1 cellular context compared by ENCODE assay signal in genomic region chr13:36999054-36999927, GRCh38.
TF ChIP-seq lines count a peak whose summit lies in the region.

Gene ALG5 (minus strand): TSS chr13:36999340. CDS start chr13:36999300, 40 bp downstream.

TF ChIP-seq in WTC11, 78 proteins besides CTCF, POLR2A, EP300 and RAD21 (continued from another document and continues in another):
- TF ChIP-seq PRDM15 (CRISPR knock-in tag; IDR thresholded peaks at IDR 0.05): no peak
- no peak for TF ChIP-seq HMGA2 (CRISPR knock-in tag; IDR thresholded peaks at IDR 0.05)
- no peak for TF ChIP-seq USF1 (CRISPR knock-in tag; IDR thresholded peaks at IDR 0.05)
- TF ChIP-seq NR1H2 (CRISPR knock-in tag; IDR thresholded peaks at IDR 0.05): no peak
- no peak for TF ChIP-seq ZNF512 (CRISPR knock-in tag; IDR thresholded peaks at IDR 0.05; ENCODE audit: borderline replicate concordance)
- TF ChIP-seq SMAD3 (CRISPR knock-in tag; IDR thresholded peaks at IDR 0.05; ENCODE audit: borderline replicate concordance): no peak
- TF ChIP-seq USF2 (CRISPR knock-in tag; IDR thresholded peaks at IDR 0.05): no peak
- TF ChIP-seq HMGXB4 (CRISPR knock-in tag; IDR thresholded peaks at IDR 0.05): peak; percentile 96
- TF ChIP-seq ESRRA (CRISPR knock-in tag; IDR thresholded peaks at IDR 0.05; ENCODE audit: borderline replicate concordance): peak; percentile 86
- TF ChIP-seq FOXP1 (CRISPR knock-in tag; IDR thresholded peaks at IDR 0.05; ENCODE audit: borderline replicate concordance): peak; percentile 83
- TF ChIP-seq SP1 (CRISPR knock-in tag; conservative IDR thresholded peaks at IDR 0.05): peak; percentile 91
- TF ChIP-seq IRF2 (CRISPR knock-in tag; IDR thresholded peaks at IDR 0.05; ENCODE audit: borderline replicate concordance, low read depth): no peak
- TF ChIP-seq ZNF121 (CRISPR knock-in tag; IDR thresholded peaks at IDR 0.05): no peak
- TF ChIP-seq MXD4 (CRISPR knock-in tag; IDR thresholded peaks at IDR 0.05; ENCODE audit: borderline replicate concordance): no peak
- TF ChIP-seq E2F4 (CRISPR knock-in tag; IDR thresholded peaks at IDR 0.05; ENCODE audit: borderline replicate concordance, low read depth): peak; percentile 79; the same call in 1 of the 2 replicates
- peak; percentile 78; the same call in 1 of the 2 replicates for TF ChIP-seq ZNF232 (CRISPR knock-in tag; IDR thresholded peaks at IDR 0.05)
- TF ChIP-seq ETV6 (CRISPR knock-in tag; IDR thresholded peaks at IDR 0.05): no peak; the same call in 1 of the 2 replicates
- TF ChIP-seq ATF6 (CRISPR knock-in tag; IDR thresholded peaks at IDR 0.05): no peak
- TF ChIP-seq ZNF423 (CRISPR knock-in tag; IDR thresholded peaks at IDR 0.05): no peak
- TF ChIP-seq KAT7 (CRISPR knock-in tag; IDR thresholded peaks at IDR 0.05; ENCODE audit: borderline replicate concordance): 0 out of 2 replicates have a peak, but pooled peaks have one; percentile 75
- no peak for TF ChIP-seq IRF1 (CRISPR knock-in tag; IDR thresholded peaks at IDR 0.05)
- no peak for TF ChIP-seq TCF7 (CRISPR knock-in tag; IDR thresholded peaks at IDR 0.05; ENCODE audit: low read depth)
- no peak for TF ChIP-seq ZNF671 (CRISPR knock-in tag; IDR thresholded peaks at IDR 0.05)
- peak; percentile 27; the same call in 1 of the 2 replicates for TF ChIP-seq RELA (CRISPR knock-in tag; IDR thresholded peaks at IDR 0.05; ENCODE audit: borderline replicate concordance)
- no peak for TF ChIP-seq ZSCAN18 (CRISPR knock-in tag; IDR thresholded peaks at IDR 0.05)
- peak; percentile 71; the same call in 1 of the 2 replicates for TF ChIP-seq MYBL2 (CRISPR knock-in tag; IDR thresholded peaks at IDR 0.05)
- TF ChIP-seq ZNF138 (CRISPR knock-in tag; conservative IDR thresholded peaks at IDR 0.05): 0 out of 2 replicates have a peak, but pooled peaks have one; percentile 48
- 0 out of 2 replicates have a peak, but pooled peaks have one; percentile 36 for TF ChIP-seq TP53 (CRISPR knock-in tag; IDR thresholded peaks at IDR 0.05)
- TF ChIP-seq CREM (CRISPR knock-in tag; IDR thresholded peaks at IDR 0.05): peak; percentile 75; the same call in 1 of the 2 replicates
- no peak for TF ChIP-seq ZNF263 (CRISPR knock-in tag; IDR thresholded peaks at IDR 0.05; ENCODE audit: low read depth)
- peak; percentile 48 for TF ChIP-seq TEAD1 (CRISPR knock-in tag; IDR thresholded peaks at IDR 0.05)
- TF ChIP-seq NFYB (CRISPR knock-in tag; conservative IDR thresholded peaks at IDR 0.05; ENCODE audit: low read depth): peak; percentile 61
- TF ChIP-seq FOXP4 (CRISPR knock-in tag; IDR thresholded peaks at IDR 0.05): peak; percentile 87
- peak; percentile 84 for TF ChIP-seq GABPB1 (CRISPR knock-in tag; IDR thresholded peaks at IDR 0.05)
- TF ChIP-seq ZNF281 (CRISPR knock-in tag; IDR thresholded peaks at IDR 0.05): no peak
- 0 out of 2 replicates have a peak, but pooled peaks have one; percentile 13 for TF ChIP-seq E2F1 (CRISPR knock-in tag; IDR thresholded peaks at IDR 0.05)
